ENCODE assay signal across 9 cellular contexts in the genomic region with DNA sequence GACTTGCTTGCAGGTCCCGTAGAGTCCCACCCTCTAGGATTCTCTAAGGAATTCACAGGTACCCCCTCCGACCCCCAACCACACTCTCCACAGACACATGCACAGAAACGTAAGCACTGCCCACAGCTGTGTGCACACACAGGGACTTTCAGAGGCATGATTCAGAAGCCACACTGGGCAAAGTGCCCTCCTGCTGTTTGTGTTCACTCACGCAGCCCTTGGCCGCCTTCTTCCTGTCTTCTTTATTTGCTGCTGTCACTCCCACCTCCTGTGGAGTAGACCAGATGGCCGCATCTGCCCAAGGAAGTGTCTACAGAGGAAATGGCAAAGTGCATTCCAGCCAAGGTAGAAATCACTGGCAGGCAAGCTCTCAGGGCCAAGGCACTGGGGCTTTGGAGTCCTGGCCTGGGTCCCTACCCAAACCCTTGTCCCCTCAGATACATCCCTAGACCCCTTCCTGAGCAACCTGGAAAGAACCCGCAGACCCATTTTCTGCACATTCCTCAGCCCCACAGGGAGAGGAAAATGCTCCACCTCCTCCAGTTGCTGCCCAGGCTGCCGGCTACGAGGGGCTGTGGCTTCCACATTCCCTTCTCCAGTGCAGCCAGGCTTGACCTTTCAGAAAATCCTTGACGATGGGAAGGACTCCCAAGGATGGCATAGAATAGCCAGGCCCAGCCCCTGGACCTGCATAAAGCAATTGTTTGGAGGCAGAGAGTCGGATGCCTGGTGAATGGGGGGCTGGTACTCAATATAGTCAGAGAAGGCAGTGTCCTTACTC. TPM values are rescaled to one million over a fixed set of nuclear protein-coding genes. Genes with fewer than 3 reads are reported as not detected.
DNase-seq lines count a peak whose midpoint lies in the region; ATAC-seq and TF ChIP-seq lines count a peak whose summit lies in the region.
"Had no signal": no experiment of that assay in that cellular context is flagged by ENCODE, and none has a peak within 500 bp of the region (broad histone marks: within the 10 kb centered on the region; RNA-seq: fewer than 3 reads in every experiment).

No MANE protein-coding gene starts in this region.

- WGBS in SK-N-SH (ENCODE audit: low lambda C conversion rate), result 48% methylated on average over 11 of the region's 11 CpGs

- H3K9me2 ChIP-seq in SK-N-SH, result no peaks in the 10 kb centered on the region

- H3K27ac ChIP-seq in SK-N-SH (ENCODE audit: low read depth in 2 of 2, low read length in 1 of 2) (no peak overlapping the region), fibroblast of lung (ENCODE audit: insufficient read depth, low read length) (no peak overlapping the region)

- no peaks in the 10 kb centered on the region for H3K36me3 ChIP-seq in SK-N-SH (replicated peaks in 1 of 2; ENCODE audit: control insufficient read depth in 1 of 2, insufficient read depth in 2 of 2, low read length in 1 of 2)
- no peaks in the 10 kb centered on the region for H3K36me3 ChIP-seq in fibroblast of lung (ENCODE audit: control insufficient read depth, insufficient read depth, low read length)

- H3K9ac ChIP-seq in SK-N-SH, result no peak overlapping the region
- no peak overlapping the region for H3K9ac ChIP-seq in fibroblast of lung (ENCODE audit: insufficient read depth, low read length)

- no peak for TF ChIP-seq RAD21 in SK-N-SH (IDR thresholded peaks at IDR 0.05; ENCODE audit: low read length)

- peak; percentile 63 for ATAC-seq in GM18511 (IDR thresholded peaks at IDR 0.05; ENCODE audit: unreplicated experiment)
- no peak for ATAC-seq in HG03045 (IDR thresholded peaks at IDR 0.05; ENCODE audit: unreplicated experiment)

- TF ChIP-seq CTCF in SK-N-SH (IDR thresholded peaks at IDR 0.05) (no peak), fibroblast of lung (conservative IDR thresholded peaks at IDR 0.05 in 1 of 2, IDR thresholded peaks at IDR 0.05 in 1 of 2; ENCODE audit: low read depth in 1 of 2, low read length in 2 of 2) (no peak)

- POLR2A ChIA-PET in SK-N-SH (lab: Yijun Ruan, JAX), result no interaction called here

- no peaks in the 10 kb centered on the region for H3K9me3 ChIP-seq in SK-N-SH
- no peaks in the 10 kb centered on the region for H3K9me3 ChIP-seq in fibroblast of lung (ENCODE audit: control insufficient read depth, insufficient read depth, low read depth, low read length)

- DNase-seq in A172 (ENCODE audit: low spot score) (peak; percentile 96), SK-N-SH (no peak), fibroblast of lung (ENCODE audit: low read depth in 2 of 2) (peak; percentile 73 to 87), retina (peak; percentile 75), NOMO-1 (lab: John Stamatoyannopoulos, UW; ENCODE audit: unreplicated experiment in 2 of 2) (no peak)
- peak; percentile 75 for DNase-seq in Jurkat, Clone E6-1 (ENCODE audit: low read depth, low spot score)

- no peak overlapping the region for H3K4me3 ChIP-seq in Jurkat, Clone E6-1 (ENCODE audit: low read length)
- H3K4me3 ChIP-seq in SK-N-SH (ENCODE audit: low read depth in 2 of 2, low read length in 1 of 2) (no peak overlapping the region), fibroblast of lung (replicated peaks in 1 of 4; ENCODE audit: control extremely low read depth in 1 of 4, insufficient read depth in 1 of 4, low read depth in 3 of 4, low read length in 4 of 4) (no peak overlapping the region)
- H3K4me3 ChIP-seq: skin epidermis had no signal

- H3K4me1 ChIP-seq in SK-N-SH (ENCODE audit: control insufficient read depth in 1 of 2, insufficient read depth in 2 of 2, low read depth in 1 of 2, low read length in 1 of 2) (peaks cover 0 to 11% of the 10 kb centered on the region in 2 experiments; a peak in 2 of 4 replicates), fibroblast of lung (ENCODE audit: control insufficient read depth, extremely low read depth, insufficient read depth, low read length) (peaks cover 5% of the 10 kb centered on the region)

- CTCF ChIA-PET in SK-N-SH (lab: Yijun Ruan, JAX), result interaction anchor here (1.1 to 5.0 kb wide), 3 partner anchors 7 to 22 kb away, joined by 3 to 20 read pairs (median 4); partner anchors contain the start of gene GIMAP8

- H3K79me2 ChIP-seq in SK-N-SH (ENCODE audit: insufficient read depth) (no peaks in the 10 kb centered on the region), fibroblast of lung (ENCODE audit: control insufficient read depth, insufficient read depth, low read length) (no peaks in the 10 kb centered on the region)

- H3K27me3 ChIP-seq in SK-N-SH (ENCODE audit: insufficient read depth), result peaks cover 14% of the 10 kb centered on the region
- H3K27me3 ChIP-seq in fibroblast of lung (ENCODE audit: control insufficient read depth, insufficient read depth, low read length), result no peaks in the 10 kb centered on the region

- H3F3A ChIP-seq in SK-N-SH (replicated peaks; ENCODE audit: insufficient read depth), result no peaks in the 10 kb centered on the region

- H2AFZ ChIP-seq in SK-N-SH (ENCODE audit: low read depth) (no peak overlapping the region), fibroblast of lung (ENCODE audit: low read length) (no peak overlapping the region)

- TF ChIP-seq EP300 in SK-N-SH (IDR thresholded peaks at IDR 0.05; ENCODE audit: borderline replicate concordance in 1 of 2, low read depth in 1 of 2, low read length in 1 of 2), result peak in 1 of 2 experiments; percentile 28; a peak in 1 of 4 replicates

- H3K4me2 ChIP-seq in SK-N-SH (0 out of 2 replicates have a peak overlapping the region, but pooled peaks have one; percentile 21), fibroblast of lung (ENCODE audit: extremely low read depth, insufficient read depth, low read length) (peak overlapping the region; percentile 68)

- no peaks in the 10 kb centered on the region for H4K20me1 ChIP-seq in SK-N-SH (ENCODE audit: insufficient read depth)
- no peaks in the 10 kb centered on the region for H4K20me1 ChIP-seq in fibroblast of lung (ENCODE audit: control insufficient read depth, extremely low read depth, insufficient read depth, low read length)

TF ChIP-seq in SK-N-SH, 30 proteins besides CTCF, POLR2A, EP300 and RAD21:
- TF ChIP-seq, protein P1, sequence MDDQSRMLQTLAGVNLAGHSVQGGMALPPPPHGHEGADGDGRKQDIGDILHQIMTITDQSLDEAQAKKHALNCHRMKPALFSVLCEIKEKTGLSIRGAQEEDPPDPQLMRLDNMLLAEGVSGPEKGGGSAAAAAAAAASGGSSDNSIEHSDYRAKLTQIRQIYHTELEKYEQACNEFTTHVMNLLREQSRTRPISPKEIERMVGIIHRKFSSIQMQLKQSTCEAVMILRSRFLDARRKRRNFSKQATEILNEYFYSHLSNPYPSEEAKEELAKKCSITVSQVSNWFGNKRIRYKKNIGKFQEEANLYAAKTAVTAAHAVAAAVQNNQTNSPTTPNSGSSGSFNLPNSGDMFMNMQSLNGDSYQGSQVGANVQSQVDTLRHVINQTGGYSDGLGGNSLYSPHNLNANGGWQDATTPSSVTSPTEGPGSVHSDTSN (IDR thresholded peaks at IDR 0.05), result peak; percentile 60
- TF ChIP-seq FOSL2 (IDR thresholded peaks at IDR 0.05; ENCODE audit: borderline replicate concordance, low read depth) (peak; percentile 19; the same call in 1 of the 2 replicates), TCF12 (IDR thresholded peaks at IDR 0.05) (peak; percentile 84), MEF2A (IDR thresholded peaks at IDR 0.05; ENCODE audit: borderline replicate concordance, low read depth) (no peak), POLR2AphosphoS5 (IDR thresholded peaks at IDR 0.05; ENCODE audit: low read depth, low read length) (peak; percentile 33; the same call in 1 of the 2 replicates), NFIC (IDR thresholded peaks at IDR 0.05; ENCODE audit: borderline replicate concordance) (peak; percentile 26; the same call in 1 of the 2 replicates), MAX (IDR thresholded peaks at IDR 0.05; ENCODE audit: low read depth) (peak; percentile 35; the same call in 1 of the 2 replicates), YY1 (IDR thresholded peaks at IDR 0.05; ENCODE audit: low read depth) (no peak)

RNA-seq across cellular contexts. Expression of gene GIMAP8, which starts 21.6 kb away (rescaled TPM):
- not detected in 2 replicates for total RNA-seq in A172 (2014; rRNA removed; shearing (Covaris generic))
- 0.21 TPM for polyA plus RNA-seq in Jurkat, Clone E6-1 (2012; ENCODE audit: insufficient read depth, insufficient read length)
- polyA plus RNA-seq in SK-N-SH (2012; rRNA removed), result not detected in 2 replicates
- not detected in 2 replicates for polyA plus RNA-seq in SK-N-SH (2012; cell fraction: cytosol; rRNA removed)
- polyA plus RNA-seq in SK-N-SH (2012; cell fraction: nucleus; rRNA removed), result 0.01 TPM in 1 of 2 replicates, not detected in the other
- total RNA-seq in fibroblast of lung, result under 0.01 TPM in 2 replicates
- not detected in 2 replicates for polyA plus RNA-seq in fibroblast of lung
- not detected in 2 replicates for polyA plus RNA-seq in fibroblast of lung (2012)
- not detected in 2 replicates for polyA minus RNA-seq in fibroblast of lung (ENCODE audit: low replicate concordance)

RNA-seq across cellular contexts. Expression of gene ZNF775, which starts 49.7 kb away (rescaled TPM):
- 5.7 and 11.1 TPM in 2 replicates for total RNA-seq in A172 (2014; rRNA removed; shearing (Covaris generic))
- polyA plus RNA-seq in Jurkat, Clone E6-1 (2012; ENCODE audit: insufficient read depth, insufficient read length), result 8.2 TPM
- 4.6 and 5.0 TPM in 2 replicates for polyA plus RNA-seq in SK-N-SH (2012; rRNA removed)
- 2.3 and 3.7 TPM in 2 replicates for polyA plus RNA-seq in SK-N-SH (2012; cell fraction: cytosol; rRNA removed)
- polyA plus RNA-seq in SK-N-SH (2012; cell fraction: nucleus; rRNA removed), result 6.9 and 9.8 TPM in 2 replicates
- total RNA-seq in fibroblast of lung, result 7.7 and 9.6 TPM in 2 replicates
- 1.2 TPM in 2 replicates for polyA plus RNA-seq in fibroblast of lung
- polyA plus RNA-seq in fibroblast of lung (2012), result 3.6 and 4.2 TPM in 2 replicates
- polyA minus RNA-seq in fibroblast of lung (ENCODE audit: low replicate concordance), result 0.43 and 0.44 TPM in 2 replicates

Comparison
In these comparisons a context has a peak if more than half of its experiments do, and no peak if none do; other contexts are left out.
1. DNase-seq: peak in A172 (single experiment), Jurkat, Clone E6-1 (single experiment), fibroblast of lung (2 of 2) and retina (single experiment); none in SK-N-SH (single experiment) and NOMO-1 (0 of 2).